ENCODE assay signal across 1 cellular context in genomic region chr9:114047717-114048116, GRCh38.
TF ChIP-seq lines count a peak whose summit lies in the region.

No MANE protein-coding gene starts in this region.

TF ChIP-seq in K562, 482 proteins besides CTCF, POLR2A, EP300 and RAD21:
- TF ChIP-seq USF2 (CRISPR knock-in tag; IDR thresholded peaks at IDR 0.05) (no peak), SRSF1 (IDR thresholded peaks at IDR 0.05; ENCODE audit: low read depth, low read length) (no peak), ELF2 (CRISPR knock-in tag; IDR thresholded peaks at IDR 0.05) (no peak), CCNT2 (IDR thresholded peaks at IDR 0.05; ENCODE audit: borderline replicate concordance, extremely low read depth, insufficient read length, low read depth, low read length) (no peak), ZNF592 (IDR thresholded peaks at IDR 0.05) (no peak), RFX7 (CRISPR knock-in tag; IDR thresholded peaks at IDR 0.05) (no peak), TSC22D4 (tag; IDR thresholded peaks at IDR 0.05) (no peak), PML (IDR thresholded peaks at IDR 0.05; ENCODE audit: low read length) (no peak), SMAD2 (IDR thresholded peaks at IDR 0.05; ENCODE audit: low read depth, low read length) (no peak), CUX1 (CRISPR knock-in tag; IDR thresholded peaks at IDR 0.05) (no peak), ZNF175 (CRISPR knock-in tag; IDR thresholded peaks at IDR 0.05; ENCODE audit: low read depth) (no peak), ZBTB12 (CRISPR knock-in tag; IDR thresholded peaks at IDR 0.05) (no peak), CREM (IDR thresholded peaks at IDR 0.05; ENCODE audit: low read depth) (no peak), RBM17 (IDR thresholded peaks at IDR 0.05; ENCODE audit: borderline replicate concordance, low read depth, low read length) (no peak), JUN (IDR thresholded peaks at IDR 0.05; ENCODE audit: borderline replicate concordance, low read depth, low read length) (no peak), JUN (CRISPR knock-in tag; IDR thresholded peaks at IDR 0.05; ENCODE audit: borderline replicate concordance) (no peak), BRF1 (IDR thresholded peaks at IDR 0.05; ENCODE audit: borderline replicate concordance, extremely low read depth, insufficient read length) (no peak), ELK1 (CRISPR knock-in tag; IDR thresholded peaks at IDR 0.05) (no peak), ATF3 (IDR thresholded peaks at IDR 0.05) (no peak), ATF3 (CRISPR knock-in tag; conservative IDR thresholded peaks at IDR 0.05) (no peak), MGA (IDR thresholded peaks at IDR 0.05) (no peak), SMARCB1 (IDR thresholded peaks at IDR 0.05; ENCODE audit: insufficient read length, low read depth) (no peak)
